24 cellular contexts compared by ENCODE assay signal in the genomic region with DNA sequence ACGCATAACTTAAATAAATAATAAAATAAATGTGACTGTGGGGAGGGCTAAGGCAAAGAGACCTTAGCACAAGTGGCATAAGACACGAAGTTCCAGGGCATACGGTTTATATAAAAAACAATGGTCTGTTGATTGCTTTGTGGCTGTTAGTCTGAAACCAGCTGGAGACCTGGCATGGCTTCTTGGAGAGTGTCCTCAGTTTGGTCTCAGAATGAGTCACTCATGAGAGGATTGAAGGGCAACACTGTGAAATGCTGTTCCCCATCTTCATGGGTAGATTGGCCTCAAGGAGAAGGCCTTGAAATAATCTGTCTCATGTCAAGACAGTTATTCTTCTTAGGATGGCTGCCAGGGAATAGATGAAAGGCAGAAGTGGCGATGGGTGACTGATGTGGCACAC.
DNase-seq lines count a peak whose midpoint lies in the region; ATAC-seq lines count a peak whose summit lies in the region.
"Had no signal": no experiment of that assay in that cellular context is flagged by ENCODE, and none has a peak within 500 bp of the region (broad histone marks: within the 10 kb centered on the region; RNA-seq: fewer than 3 reads in every experiment).

No MANE protein-coding gene starts in this region.

- ATAC-seq in HG02938 (IDR thresholded peaks at IDR 0.05; ENCODE audit: unreplicated experiment) = no peak
- ATAC-seq: HCT116, HepG2, Panc1 had no signal

- DNase-seq in H4 (ENCODE audit: low spot score) = peak; percentile 52
- DNase-seq in NCI-H69 (lab: John Stamatoyannopoulos, UW) = peak; percentile 29
- peak; percentile 23 for DNase-seq in epidermal melanocyte (ENCODE audit: insufficient read length, low spot score)
- DNase-seq in pons (ENCODE audit: low spot score) = peak; percentile 49
- DNase-seq in activated gamma-delta T cell treated with Interleukin-2 at 50 U/mL for 16 hours = no peak
- no peak for DNase-seq in effector CD8-positive, alpha-beta T cell (lab: John Stamatoyannopoulos, UW)
- DNase-seq: CD4-positive, alpha-beta T cell; GOT3; Karpas-422; NCI-H1092 treated with DMSO at 0.1 percent for 48 hours; NCI-H1436; NCI-H187; NCI-H2081 treated with DMSO at 0.1 percent for 48 hours; NCI-H2171 treated with DMSO at 0.1 percent for 48 hours; NCI-H345; NCI-H524 treated with DMSO at 0.1 percent for 48 hours; NCI-H82; SIG-M5; SK-N-SH; SW 1271 had no signal

Comparison
In these comparisons a context has a peak if more than half of its experiments do, and no peak if none do; other contexts are left out.
1. DNase-seq: peak in H4 (single experiment), NCI-H69 (single experiment), epidermal melanocyte (single experiment) and pons (single experiment); none in activated gamma-delta T cell treated with Interleukin-2 at 50 U/mL for 16 hours (single experiment) and effector CD8-positive, alpha-beta T cell (single experiment).